ENCODE assay signal across 1 cellular context in the genomic region with DNA sequence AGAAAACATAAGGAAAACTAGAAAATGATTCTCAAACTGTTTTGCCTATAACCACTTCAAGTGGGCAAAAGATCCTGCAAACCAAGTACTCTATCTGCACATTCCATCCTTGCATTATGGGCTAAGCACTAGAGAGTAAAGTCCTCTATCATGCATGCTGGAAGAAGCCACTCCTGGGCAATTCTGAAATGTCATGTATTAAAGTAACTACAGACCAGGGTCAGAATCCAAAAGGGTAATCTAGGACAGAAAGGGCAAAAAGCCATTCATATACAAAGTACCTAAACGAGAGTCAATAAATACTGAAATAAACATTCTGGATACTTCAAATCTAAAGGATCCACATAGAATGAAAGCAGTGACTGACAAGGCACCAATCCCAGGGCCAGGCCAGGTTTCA.
TF ChIP-seq lines count a peak whose summit lies in the region.

No MANE protein-coding gene starts in this region.

TF ChIP-seq in K562, 482 proteins besides CTCF, POLR2A, EP300 and RAD21:
- no peak for TF ChIP-seq ILK (tag; IDR thresholded peaks at IDR 0.05; ENCODE audit: borderline replicate concordance, low read depth)
- no peak for TF ChIP-seq BHLHE40 (IDR thresholded peaks at IDR 0.05; ENCODE audit: low read length)
- no peak for TF ChIP-seq RBM34 (IDR thresholded peaks at IDR 0.05; ENCODE audit: borderline replicate concordance, insufficient read depth, low read length)
- no peak for TF ChIP-seq SMAD1 (IDR thresholded peaks at IDR 0.05; ENCODE audit: low read depth, low read length, partially characterized antibody)
- TF ChIP-seq ZNF444 (CRISPR knock-in tag; IDR thresholded peaks at IDR 0.05): no peak
- no peak for TF ChIP-seq PHF20 (IDR thresholded peaks at IDR 0.05; ENCODE audit: partially characterized antibody)
- TF ChIP-seq CC2D1A (IDR thresholded peaks at IDR 0.05): no peak
- TF ChIP-seq, protein P1, sequence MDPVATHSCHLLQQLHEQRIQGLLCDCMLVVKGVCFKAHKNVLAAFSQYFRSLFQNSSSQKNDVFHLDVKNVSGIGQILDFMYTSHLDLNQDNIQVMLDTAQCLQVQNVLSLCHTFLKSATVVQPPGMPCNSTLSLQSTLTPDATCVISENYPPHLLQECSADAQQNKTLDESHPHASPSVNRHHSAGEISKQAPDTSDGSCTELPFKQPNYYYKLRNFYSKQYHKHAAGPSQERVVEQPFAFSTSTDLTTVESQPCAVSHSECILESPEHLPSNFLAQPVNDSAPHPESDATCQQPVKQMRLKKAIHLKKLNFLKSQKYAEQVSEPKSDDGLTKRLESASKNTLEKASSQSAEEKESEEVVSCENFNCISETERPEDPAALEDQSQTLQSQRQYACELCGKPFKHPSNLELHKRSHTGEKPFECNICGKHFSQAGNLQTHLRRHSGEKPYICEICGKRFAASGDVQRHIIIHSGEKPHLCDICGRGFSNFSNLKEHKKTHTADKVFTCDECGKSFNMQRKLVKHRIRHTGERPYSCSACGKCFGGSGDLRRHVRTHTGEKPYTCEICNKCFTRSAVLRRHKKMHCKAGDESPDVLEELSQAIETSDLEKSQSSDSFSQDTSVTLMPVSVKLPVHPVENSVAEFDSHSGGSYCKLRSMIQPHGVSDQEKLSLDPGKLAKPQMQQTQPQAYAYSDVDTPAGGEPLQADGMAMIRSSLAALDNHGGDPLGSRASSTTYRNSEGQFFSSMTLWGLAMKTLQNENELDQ (CRISPR knock-in tag; IDR thresholded peaks at IDR 0.05; ENCODE audit: borderline replicate concordance): no peak
- no peak for TF ChIP-seq GABPB1 (CRISPR knock-in tag; IDR thresholded peaks at IDR 0.05)
- TF ChIP-seq PCBP1 (IDR thresholded peaks at IDR 0.05; ENCODE audit: low read depth, low read length, poor library complexity, severe bottlenecking): no peak
- no peak for TF ChIP-seq SIRT6 (IDR thresholded peaks at IDR 0.05; ENCODE audit: low read depth, low read length)
- TF ChIP-seq TEAD1 (CRISPR knock-in tag; IDR thresholded peaks at IDR 0.05): no peak
- TF ChIP-seq FOXP1 (CRISPR knock-in tag; IDR thresholded peaks at IDR 0.05): no peak
- TF ChIP-seq, protein P2, sequence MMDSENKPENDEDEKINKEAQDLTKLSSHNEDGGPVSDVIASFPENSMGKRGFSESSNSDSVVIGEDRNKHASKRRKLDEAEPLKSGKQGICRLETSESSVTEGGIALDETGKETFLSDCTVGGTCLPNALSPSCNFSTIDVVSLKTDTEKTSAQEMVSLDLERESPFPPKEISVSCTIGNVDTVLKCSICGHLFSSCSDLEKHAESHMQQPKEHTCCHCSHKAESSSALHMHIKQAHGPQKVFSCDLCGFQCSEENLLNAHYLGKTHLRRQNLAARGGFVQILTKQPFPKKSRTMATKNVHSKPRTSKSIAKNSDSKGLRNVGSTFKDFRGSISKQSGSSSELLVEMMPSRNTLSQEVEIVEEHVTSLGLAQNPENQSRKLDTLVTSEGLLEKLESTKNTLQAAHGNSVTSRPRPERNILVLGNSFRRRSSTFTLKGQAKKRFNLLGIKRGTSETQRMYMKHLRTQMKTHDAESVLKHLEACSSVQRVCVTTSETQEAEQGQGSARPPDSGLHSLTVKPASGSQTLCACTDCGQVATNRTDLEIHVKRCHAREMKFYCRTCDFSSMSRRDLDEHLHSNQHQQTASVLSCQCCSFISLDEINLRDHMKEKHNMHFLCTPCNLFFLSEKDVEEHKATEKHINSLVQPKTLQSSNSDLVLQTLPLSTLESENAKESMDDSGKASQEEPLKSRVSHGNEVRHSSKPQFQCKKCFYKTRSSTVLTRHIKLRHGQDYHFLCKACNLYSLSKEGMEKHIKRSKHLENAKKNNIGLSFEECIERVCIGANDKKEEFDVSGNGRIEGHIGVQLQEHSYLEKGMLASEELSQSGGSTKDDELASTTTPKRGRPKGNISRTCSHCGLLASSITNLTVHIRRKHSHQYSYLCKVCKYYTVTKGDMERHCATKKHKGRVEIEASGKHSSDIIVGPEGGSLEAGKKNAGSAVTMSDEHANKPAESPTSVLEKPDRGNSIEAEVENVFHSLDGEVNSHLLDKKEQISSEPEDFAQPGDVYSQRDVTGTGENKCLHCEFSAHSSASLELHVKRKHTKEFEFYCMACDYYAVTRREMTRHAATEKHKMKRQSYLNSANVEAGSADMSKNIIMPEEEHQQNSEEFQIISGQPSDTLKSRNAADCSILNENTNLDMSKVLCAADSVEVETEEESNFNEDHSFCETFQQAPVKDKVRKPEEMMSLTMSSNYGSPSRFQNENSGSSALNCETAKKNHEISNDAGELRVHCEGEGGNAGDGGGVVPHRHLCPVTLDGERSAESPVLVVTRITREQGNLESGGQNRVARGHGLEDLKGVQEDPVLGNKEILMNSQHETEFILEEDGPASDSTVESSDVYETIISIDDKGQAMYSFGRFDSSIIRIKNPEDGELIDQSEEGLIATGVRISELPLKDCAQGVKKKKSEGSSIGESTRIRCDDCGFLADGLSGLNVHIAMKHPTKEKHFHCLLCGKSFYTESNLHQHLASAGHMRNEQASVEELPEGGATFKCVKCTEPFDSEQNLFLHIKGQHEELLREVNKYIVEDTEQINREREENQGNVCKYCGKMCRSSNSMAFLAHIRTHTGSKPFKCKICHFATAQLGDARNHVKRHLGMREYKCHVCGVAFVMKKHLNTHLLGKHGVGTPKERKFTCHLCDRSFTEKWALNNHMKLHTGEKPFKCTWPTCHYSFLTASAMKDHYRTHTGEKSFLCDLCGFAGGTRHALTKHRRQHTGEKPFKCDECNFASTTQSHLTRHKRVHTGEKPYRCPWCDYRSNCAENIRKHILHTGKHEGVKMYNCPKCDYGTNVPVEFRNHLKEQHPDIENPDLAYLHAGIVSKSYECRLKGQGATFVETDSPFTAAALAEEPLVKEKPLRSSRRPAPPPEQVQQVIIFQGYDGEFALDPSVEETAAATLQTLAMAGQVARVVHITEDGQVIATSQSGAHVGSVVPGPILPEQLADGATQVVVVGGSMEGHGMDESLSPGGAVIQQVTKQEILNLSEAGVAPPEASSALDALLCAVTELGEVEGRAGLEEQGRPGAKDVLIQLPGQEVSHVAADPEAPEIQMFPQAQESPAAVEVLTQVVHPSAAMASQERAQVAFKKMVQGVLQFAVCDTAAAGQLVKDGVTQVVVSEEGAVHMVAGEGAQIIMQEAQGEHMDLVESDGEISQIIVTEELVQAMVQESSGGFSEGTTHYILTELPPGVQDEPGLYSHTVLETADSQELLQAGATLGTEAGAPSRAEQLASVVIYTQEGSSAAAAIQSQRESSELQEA (IDR thresholded peaks at IDR 0.05; ENCODE audit: low read depth): no peak
- no peak for TF ChIP-seq ZKSCAN1 (IDR thresholded peaks at IDR 0.05; ENCODE audit: low read depth, low read length)
- TF ChIP-seq PRPF4 (IDR thresholded peaks at IDR 0.05; ENCODE audit: insufficient read depth, low read depth, low read length, poor library complexity, severe bottlenecking): no peak
- TF ChIP-seq ETS2 (tag; IDR thresholded peaks at IDR 0.05; ENCODE audit: borderline replicate concordance, poor library complexity, severe bottlenecking): no peak
- TF ChIP-seq ZNF347 (CRISPR knock-in tag; IDR thresholded peaks at IDR 0.05; ENCODE audit: low read depth): no peak
